ENCODE assay signal across 1 cellular context in the genomic region with DNA sequence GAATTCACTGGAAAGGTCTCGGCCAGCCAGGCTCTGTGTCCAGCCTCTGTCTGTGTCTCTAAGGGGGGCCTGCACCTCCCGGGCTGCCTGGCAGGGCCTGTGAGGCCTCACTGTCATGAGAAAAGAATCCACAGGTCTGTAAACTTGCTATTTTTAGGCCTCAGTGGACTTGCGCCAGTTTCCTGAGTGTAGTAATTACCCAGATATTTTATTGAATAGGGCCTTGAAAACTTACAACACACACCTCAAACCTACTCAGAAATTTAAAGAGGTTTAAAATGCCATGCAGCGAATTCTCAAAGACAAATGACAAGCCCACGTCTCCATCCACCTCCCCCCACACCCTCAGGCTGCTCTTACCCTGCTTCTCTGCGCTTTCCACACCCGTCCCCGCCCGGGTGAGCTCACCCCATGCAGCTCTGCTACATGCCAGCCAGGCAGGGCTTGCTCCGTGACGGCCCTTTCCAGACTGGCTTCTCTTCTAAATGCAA.
A peak's percentile ranks its signal among the peaks of the same experiment; 100 is the strongest.
TF ChIP-seq lines count a peak whose summit lies in the region.

No MANE protein-coding gene starts in this region.

TF ChIP-seq in SK-N-SH, 30 proteins besides CTCF, POLR2A, EP300 and RAD21 (continued from another document):
- TF ChIP-seq, protein P1, sequence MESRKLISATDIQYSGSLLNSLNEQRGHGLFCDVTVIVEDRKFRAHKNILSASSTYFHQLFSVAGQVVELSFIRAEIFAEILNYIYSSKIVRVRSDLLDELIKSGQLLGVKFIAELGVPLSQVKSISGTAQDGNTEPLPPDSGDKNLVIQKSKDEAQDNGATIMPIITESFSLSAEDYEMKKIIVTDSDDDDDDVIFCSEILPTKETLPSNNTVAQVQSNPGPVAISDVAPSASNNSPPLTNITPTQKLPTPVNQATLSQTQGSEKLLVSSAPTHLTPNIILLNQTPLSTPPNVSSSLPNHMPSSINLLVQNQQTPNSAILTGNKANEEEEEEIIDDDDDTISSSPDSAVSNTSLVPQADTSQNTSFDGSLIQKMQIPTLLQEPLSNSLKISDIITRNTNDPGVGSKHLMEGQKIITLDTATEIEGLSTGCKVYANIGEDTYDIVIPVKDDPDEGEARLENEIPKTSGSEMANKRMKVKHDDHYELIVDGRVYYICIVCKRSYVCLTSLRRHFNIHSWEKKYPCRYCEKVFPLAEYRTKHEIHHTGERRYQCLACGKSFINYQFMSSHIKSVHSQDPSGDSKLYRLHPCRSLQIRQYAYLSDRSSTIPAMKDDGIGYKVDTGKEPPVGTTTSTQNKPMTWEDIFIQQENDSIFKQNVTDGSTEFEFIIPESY (IDR thresholded peaks at IDR 0.05; ENCODE audit: borderline replicate concordance, low read depth): 0 out of 2 replicates have a peak, but pooled peaks have one; percentile 40
- TF ChIP-seq MXI1 (IDR thresholded peaks at IDR 0.05; ENCODE audit: low read depth, low read length) (no peak), NFIC (IDR thresholded peaks at IDR 0.05; ENCODE audit: borderline replicate concordance) (peak; percentile 83), FOSL2 (IDR thresholded peaks at IDR 0.05; ENCODE audit: borderline replicate concordance, low read depth) (peak; percentile 48; the same call in 1 of the 2 replicates)
